8 cellular contexts compared by ENCODE assay signal in the genomic region with DNA sequence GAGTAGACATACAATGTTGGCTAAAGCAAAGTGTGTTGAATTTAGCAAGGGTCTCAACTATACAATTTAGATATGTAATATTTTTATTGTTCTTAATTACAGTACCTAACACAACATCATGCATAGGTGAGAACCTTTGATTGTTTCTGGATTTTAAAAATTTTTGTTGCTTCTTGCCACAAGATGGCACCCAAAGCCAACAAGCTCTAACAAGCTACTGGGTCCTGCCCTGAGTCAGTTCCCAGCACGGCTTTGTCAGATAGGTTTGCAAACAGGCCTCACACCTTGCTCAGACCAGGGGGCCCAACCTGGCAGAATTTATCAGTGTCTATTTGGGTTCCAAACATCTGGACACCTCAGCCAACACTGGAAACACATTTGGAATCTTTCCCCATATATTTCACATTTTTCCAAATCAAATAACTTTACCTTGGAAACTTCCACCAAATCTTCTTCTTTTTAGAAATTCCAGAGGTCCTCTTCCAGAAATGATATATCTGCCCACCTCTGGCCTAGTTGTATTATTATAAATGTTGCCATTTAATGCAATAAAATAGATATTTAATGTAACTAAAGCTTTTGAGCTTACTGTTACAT. TPM values are rescaled to one million over a fixed set of nuclear protein-coding genes. Genes with fewer than 3 reads are reported as not detected.
DNase-seq lines count a peak whose midpoint lies in the region; TF ChIP-seq lines count a peak whose summit lies in the region.

No MANE protein-coding gene starts in this region.

- peaks cover 22% of the 10 kb centered on the region for H3K27me3 Mint-ChIP-seq in endodermal cell (ENCODE audit: insufficient read depth)
- H3K27me3 Mint-ChIP-seq in CD14-positive monocyte (ENCODE audit: low read depth in 3 of 3), result peaks cover 2 to 15% (median 6%) of the 10 kb centered on the region in 3 donors

- no peak overlapping the region for H3K4me3 ChIP-seq in AG09309 (ENCODE audit: control insufficient read depth, low read depth, low read length)
- H3K4me3 ChIP-seq in endodermal cell (ENCODE audit: low read length), result no peak overlapping the region
- H3K4me3 ChIP-seq in effector memory CD4-positive, alpha-beta T cell (ENCODE audit: insufficient read depth, low read depth, low read length, poor library complexity, severe bottlenecking), result no peak overlapping the region

- intact Hi-C loops in CD14-positive monocyte (cut with micrococcal nuclease), result no loop called here

- H3K27me3 ChIP-seq in endodermal cell (ENCODE audit: control insufficient read depth, insufficient read depth, low read length, poor library complexity, severe bottlenecking), result peaks cover 14% of the 10 kb centered on the region
- no peaks in the 10 kb centered on the region for H3K27me3 ChIP-seq in effector memory CD4-positive, alpha-beta T cell (replicated peaks; ENCODE audit: control insufficient read depth, insufficient read depth, low read length, poor library complexity, severe bottlenecking)

- H3K9me3 ChIP-seq in endodermal cell (ENCODE audit: control insufficient read depth, low read length), result no peaks in the 10 kb centered on the region
- H3K9me3 ChIP-seq in effector memory CD4-positive, alpha-beta T cell (ENCODE audit: control insufficient read depth, low read length), result no peaks in the 10 kb centered on the region

- WGBS in endodermal cell (ENCODE audit: insufficient coverage in 1 of 2, insufficient read length in 1 of 2), 2 experiments, result 12 to 14% methylated on average over 1 of the region's 1 CpG

- H3K9me3 Mint-ChIP-seq in endodermal cell, result peaks cover 2% of the 10 kb centered on the region
- H3K9me3 Mint-ChIP-seq in CD14-positive monocyte, result peaks cover 0 to 3% (median 0%) of the 10 kb centered on the region in 7 donors

- peak; percentile 10 for DNase-seq in AG09309 (ENCODE audit: low read depth)
- peak; percentile 61 for DNase-seq in H4 (ENCODE audit: low spot score)
- peak; percentile 29 to 76 for DNase-seq in NCI-H526 (lab: John Stamatoyannopoulos, UW)
- peak; percentile 77 for DNase-seq in endodermal cell
- peak; percentile 10 for DNase-seq in non-pigmented ciliary epithelial cell (ENCODE audit: low read depth)
- no peak for DNase-seq in NCI-H128 (lab: John Stamatoyannopoulos, UW; ENCODE audit: unreplicated experiment)
- DNase-seq in CD14-positive monocyte (ENCODE audit: low spot score), result no peak
- DNase-seq in effector memory CD4-positive, alpha-beta T cell, result no peak

- TF ChIP-seq CTCF in AG09309 (IDR thresholded peaks at IDR 0.05; ENCODE audit: control insufficient read depth, insufficient read depth, low read depth, low read length, missing control alignments) (peak; percentile 60), endodermal cell (conservative IDR thresholded peaks at IDR 0.05) (peak; percentile 83), CD14-positive monocyte (IDR thresholded peaks at IDR 0.05) (no peak)

- H3K9ac ChIP-seq in endodermal cell (ENCODE audit: extremely low read depth, low read length, poor library complexity, severe bottlenecking), result no peak overlapping the region

- H3K27ac Mint-ChIP-seq in endodermal cell (no peak overlapping the region), CD14-positive monocyte (no peak overlapping the region)

- no peak overlapping the region for H3K27ac ChIP-seq in endodermal cell (ENCODE audit: low read depth, low read length)
- no peak overlapping the region for H3K27ac ChIP-seq in effector memory CD4-positive, alpha-beta T cell (ENCODE audit: insufficient read depth, low read length, poor library complexity, severe bottlenecking)

- no peaks in the 10 kb centered on the region for H3K4me1 ChIP-seq in endodermal cell (ENCODE audit: control insufficient read depth, insufficient read depth, low read length)
- H3K4me1 ChIP-seq in effector memory CD4-positive, alpha-beta T cell (ENCODE audit: control insufficient read depth, insufficient read depth, low read length, poor library complexity, severe bottlenecking), result no peaks in the 10 kb centered on the region

- H3K36me3 ChIP-seq in endodermal cell (ENCODE audit: control insufficient read depth, insufficient read depth, low read length), result no peaks in the 10 kb centered on the region
- no peaks in the 10 kb centered on the region for H3K36me3 ChIP-seq in effector memory CD4-positive, alpha-beta T cell (ENCODE audit: control insufficient read depth, insufficient read depth, low read length)

- H3K36me3 Mint-ChIP-seq in endodermal cell (ENCODE audit: low read depth) (no peaks in the 10 kb centered on the region), CD14-positive monocyte (no peaks in the 10 kb centered on the region)

- H3K4me3 Mint-ChIP-seq in endodermal cell (no peak overlapping the region), CD14-positive monocyte (no peak overlapping the region)

- H3K4me1 Mint-ChIP-seq in endodermal cell (no peaks in the 10 kb centered on the region), CD14-positive monocyte (no peaks in the 10 kb centered on the region)

RNA-seq across cellular contexts. Expression of a gene that starts 49.5 kb away (rescaled TPM):
- total RNA-seq in H4 (2014; rRNA removed; shearing (Covaris generic)), result 0.06 and 1.1 TPM in 2 replicates
- 1 to 10 TPM; 4.4 to 8.8 TPM for total RNA-seq in endodermal cell
- polyA plus RNA-seq in endodermal cell (2013, experiment 1 of 2), result 4.7 TPM
- polyA plus RNA-seq in endodermal cell (2013, experiment 2 of 2), result 4.6 TPM
- not detected for polyA plus RNA-seq in CD14-positive monocyte

Comparison
In these comparisons a context has a peak if more than half of its experiments do, and no peak if none do; other contexts are left out.
1. DNase-seq: peak in AG09309 (single experiment), H4 (single experiment), NCI-H526 (2 of 2), endodermal cell (single experiment) and non-pigmented ciliary epithelial cell (single experiment); none in NCI-H128 (single experiment), CD14-positive monocyte (single experiment) and effector memory CD4-positive, alpha-beta T cell (0 of 3).